Comparison of ENCODE assay signal across 1 cellular context in the genomic region with DNA sequence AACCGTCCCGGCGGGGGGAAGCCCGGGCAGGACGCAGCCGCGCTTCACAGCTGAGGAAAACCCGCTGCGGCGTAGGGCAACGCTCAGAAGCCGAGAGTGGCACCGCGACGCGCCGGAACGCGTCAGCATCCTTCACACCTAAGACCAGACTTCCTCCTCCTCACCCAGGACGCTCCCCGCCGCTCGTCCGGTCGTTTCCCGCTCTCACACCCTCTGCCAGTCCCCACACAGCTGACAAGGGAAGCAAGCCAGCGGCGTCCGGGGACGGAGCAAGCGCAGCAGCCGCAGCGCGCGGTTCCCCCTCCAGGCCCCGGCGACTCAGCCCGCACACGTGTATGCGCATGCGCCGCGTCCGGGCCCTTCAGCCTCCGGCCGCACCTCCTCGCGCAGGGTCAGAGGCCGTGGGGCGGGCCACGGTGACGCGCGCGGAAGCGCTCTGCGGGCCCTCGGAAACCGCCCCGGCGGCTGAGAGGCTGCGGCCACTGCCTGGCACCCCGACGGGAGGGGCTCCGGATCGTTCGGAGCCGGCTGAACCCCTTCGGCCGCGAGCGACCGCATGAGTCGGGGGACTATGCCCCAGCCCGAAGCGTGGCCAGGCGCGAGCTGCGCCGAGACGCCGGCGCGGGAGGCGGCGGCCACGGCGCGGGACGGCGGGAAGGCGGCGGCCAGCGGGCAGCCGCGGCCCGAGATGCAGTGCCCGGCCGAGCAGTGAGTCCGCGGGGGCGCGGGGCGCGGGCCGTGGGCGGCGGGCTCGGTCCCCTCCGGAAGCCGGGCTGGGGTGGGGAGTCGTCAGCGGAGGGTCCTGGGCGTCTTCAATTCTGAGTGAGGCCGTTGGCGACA.
A peak's percentile ranks its signal among the peaks of the same experiment; 100 is the strongest.
TF ChIP-seq lines count a peak whose summit lies in the region.

Gene OTULIN (plus strand): TSS at position 449 of the 840 bp plus-strand sequence. CDS start 108 bp downstream, at position 557.

TF ChIP-seq in K562, 482 proteins besides CTCF, POLR2A, EP300 and RAD21 (continued from another document and continues in another):
- TF ChIP-seq BRF1 (IDR thresholded peaks at IDR 0.05; ENCODE audit: borderline replicate concordance, extremely low read depth, insufficient read length), result no peak
- no peak for TF ChIP-seq FOXA1 (IDR thresholded peaks at IDR 0.05; ENCODE audit: borderline replicate concordance)
- no peak for TF ChIP-seq SPI1 (IDR thresholded peaks at IDR 0.05; ENCODE audit: borderline replicate concordance, low read depth, low read length)
- TF ChIP-seq, protein P1, sequence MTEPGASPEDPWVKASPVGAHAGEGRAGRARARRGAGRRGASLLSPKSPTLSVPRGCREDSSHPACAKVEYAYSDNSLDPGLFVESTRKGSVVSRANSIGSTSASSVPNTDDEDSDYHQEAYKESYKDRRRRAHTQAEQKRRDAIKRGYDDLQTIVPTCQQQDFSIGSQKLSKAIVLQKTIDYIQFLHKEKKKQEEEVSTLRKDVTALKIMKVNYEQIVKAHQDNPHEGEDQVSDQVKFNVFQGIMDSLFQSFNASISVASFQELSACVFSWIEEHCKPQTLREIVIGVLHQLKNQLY (CRISPR knock-in tag; conservative IDR thresholded peaks at IDR 0.05), result 0 out of 4 replicates have a peak, but pooled peaks of 1 of the 2 experiments have one; percentile 46
- 0 out of 2 replicates have a peak, but pooled peaks have one; percentile 17 for TF ChIP-seq ZNF316 (IDR thresholded peaks at IDR 0.05)
- TF ChIP-seq MED1 (CRISPR knock-in tag; IDR thresholded peaks at IDR 0.05; ENCODE audit: borderline replicate concordance), result no peak
- TF ChIP-seq, protein P2, sequence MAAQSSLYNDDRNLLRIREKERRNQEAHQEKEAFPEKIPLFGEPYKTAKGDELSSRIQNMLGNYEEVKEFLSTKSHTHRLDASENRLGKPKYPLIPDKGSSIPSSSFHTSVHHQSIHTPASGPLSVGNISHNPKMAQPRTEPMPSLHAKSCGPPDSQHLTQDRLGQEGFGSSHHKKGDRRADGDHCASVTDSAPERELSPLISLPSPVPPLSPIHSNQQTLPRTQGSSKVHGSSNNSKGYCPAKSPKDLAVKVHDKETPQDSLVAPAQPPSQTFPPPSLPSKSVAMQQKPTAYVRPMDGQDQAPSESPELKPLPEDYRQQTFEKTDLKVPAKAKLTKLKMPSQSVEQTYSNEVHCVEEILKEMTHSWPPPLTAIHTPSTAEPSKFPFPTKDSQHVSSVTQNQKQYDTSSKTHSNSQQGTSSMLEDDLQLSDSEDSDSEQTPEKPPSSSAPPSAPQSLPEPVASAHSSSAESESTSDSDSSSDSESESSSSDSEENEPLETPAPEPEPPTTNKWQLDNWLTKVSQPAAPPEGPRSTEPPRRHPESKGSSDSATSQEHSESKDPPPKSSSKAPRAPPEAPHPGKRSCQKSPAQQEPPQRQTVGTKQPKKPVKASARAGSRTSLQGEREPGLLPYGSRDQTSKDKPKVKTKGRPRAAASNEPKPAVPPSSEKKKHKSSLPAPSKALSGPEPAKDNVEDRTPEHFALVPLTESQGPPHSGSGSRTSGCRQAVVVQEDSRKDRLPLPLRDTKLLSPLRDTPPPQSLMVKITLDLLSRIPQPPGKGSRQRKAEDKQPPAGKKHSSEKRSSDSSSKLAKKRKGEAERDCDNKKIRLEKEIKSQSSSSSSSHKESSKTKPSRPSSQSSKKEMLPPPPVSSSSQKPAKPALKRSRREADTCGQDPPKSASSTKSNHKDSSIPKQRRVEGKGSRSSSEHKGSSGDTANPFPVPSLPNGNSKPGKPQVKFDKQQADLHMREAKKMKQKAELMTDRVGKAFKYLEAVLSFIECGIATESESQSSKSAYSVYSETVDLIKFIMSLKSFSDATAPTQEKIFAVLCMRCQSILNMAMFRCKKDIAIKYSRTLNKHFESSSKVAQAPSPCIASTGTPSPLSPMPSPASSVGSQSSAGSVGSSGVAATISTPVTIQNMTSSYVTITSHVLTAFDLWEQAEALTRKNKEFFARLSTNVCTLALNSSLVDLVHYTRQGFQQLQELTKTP (IDR thresholded peaks at IDR 0.05; ENCODE audit: low read depth in 1 of 2, partially characterized antibody in 2 of 2), result no peak
- TF ChIP-seq SMC3 (conservative IDR thresholded peaks at IDR 0.05; ENCODE audit: insufficient read depth, low read depth, low read length), result no peak
- TF ChIP-seq ZNF23 (CRISPR knock-in tag; IDR thresholded peaks at IDR 0.05), result no peak
- no peak for TF ChIP-seq ZNF217 (CRISPR knock-in tag; IDR thresholded peaks at IDR 0.05)
- TF ChIP-seq, protein P3, sequence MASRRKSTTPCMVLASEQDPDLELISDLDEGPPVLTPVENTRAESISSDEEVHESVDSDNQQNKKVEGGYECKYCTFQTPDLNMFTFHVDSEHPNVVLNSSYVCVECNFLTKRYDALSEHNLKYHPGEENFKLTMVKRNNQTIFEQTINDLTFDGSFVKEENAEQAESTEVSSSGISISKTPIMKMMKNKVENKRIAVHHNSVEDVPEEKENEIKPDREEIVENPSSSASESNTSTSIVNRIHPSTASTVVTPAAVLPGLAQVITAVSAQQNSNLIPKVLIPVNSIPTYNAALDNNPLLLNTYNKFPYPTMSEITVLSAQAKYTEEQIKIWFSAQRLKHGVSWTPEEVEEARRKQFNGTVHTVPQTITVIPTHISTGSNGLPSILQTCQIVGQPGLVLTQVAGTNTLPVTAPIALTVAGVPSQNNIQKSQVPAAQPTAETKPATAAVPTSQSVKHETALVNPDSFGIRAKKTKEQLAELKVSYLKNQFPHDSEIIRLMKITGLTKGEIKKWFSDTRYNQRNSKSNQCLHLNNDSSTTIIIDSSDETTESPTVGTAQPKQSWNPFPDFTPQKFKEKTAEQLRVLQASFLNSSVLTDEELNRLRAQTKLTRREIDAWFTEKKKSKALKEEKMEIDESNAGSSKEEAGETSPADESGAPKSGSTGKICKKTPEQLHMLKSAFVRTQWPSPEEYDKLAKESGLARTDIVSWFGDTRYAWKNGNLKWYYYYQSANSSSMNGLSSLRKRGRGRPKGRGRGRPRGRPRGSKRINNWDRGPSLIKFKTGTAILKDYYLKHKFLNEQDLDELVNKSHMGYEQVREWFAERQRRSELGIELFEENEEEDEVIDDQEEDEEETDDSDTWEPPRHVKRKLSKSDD (conservative IDR thresholded peaks at IDR 0.05; ENCODE audit: low read length), result no peak
- no peak for TF ChIP-seq SP1 (CRISPR knock-in tag; IDR thresholded peaks at IDR 0.05)
- no peak for TF ChIP-seq ILF3 (IDR thresholded peaks at IDR 0.05; ENCODE audit: borderline replicate concordance)
- TF ChIP-seq E2F3 (CRISPR knock-in tag; IDR thresholded peaks at IDR 0.05), result peak; percentile 88
- TF ChIP-seq HDAC1 (IDR thresholded peaks at IDR 0.05), result peak in 1 of 2 experiments; percentile 88; a peak in 2 of 4 replicates
- TF ChIP-seq MXD1 (CRISPR knock-in tag; IDR thresholded peaks at IDR 0.05; ENCODE audit: borderline replicate concordance, poor library complexity, severe bottlenecking), result no peak
- no peak; the same call in 1 of the 2 replicates for TF ChIP-seq ZNF766 (CRISPR knock-in tag; conservative IDR thresholded peaks at IDR 0.05)
- no peak for TF ChIP-seq FOS (IDR thresholded peaks at IDR 0.05; ENCODE audit: extremely low read depth, insufficient read length)
- peak; percentile 63 for TF ChIP-seq ESRRA (IDR thresholded peaks at IDR 0.05; ENCODE audit: borderline replicate concordance, low read depth)
- no peak for TF ChIP-seq ZNF445 (CRISPR knock-in tag; IDR thresholded peaks at IDR 0.05; ENCODE audit: low read depth)
- no peak for TF ChIP-seq ZNF124 (CRISPR knock-in tag; IDR thresholded peaks at IDR 0.05)
- TF ChIP-seq NONO (IDR thresholded peaks at IDR 0.05; ENCODE audit: low read depth in 2 of 2, low read length in 1 of 2), result peak; percentile 38 to 85; a peak in 2 of 4 replicates
- TF ChIP-seq, protein P4, sequence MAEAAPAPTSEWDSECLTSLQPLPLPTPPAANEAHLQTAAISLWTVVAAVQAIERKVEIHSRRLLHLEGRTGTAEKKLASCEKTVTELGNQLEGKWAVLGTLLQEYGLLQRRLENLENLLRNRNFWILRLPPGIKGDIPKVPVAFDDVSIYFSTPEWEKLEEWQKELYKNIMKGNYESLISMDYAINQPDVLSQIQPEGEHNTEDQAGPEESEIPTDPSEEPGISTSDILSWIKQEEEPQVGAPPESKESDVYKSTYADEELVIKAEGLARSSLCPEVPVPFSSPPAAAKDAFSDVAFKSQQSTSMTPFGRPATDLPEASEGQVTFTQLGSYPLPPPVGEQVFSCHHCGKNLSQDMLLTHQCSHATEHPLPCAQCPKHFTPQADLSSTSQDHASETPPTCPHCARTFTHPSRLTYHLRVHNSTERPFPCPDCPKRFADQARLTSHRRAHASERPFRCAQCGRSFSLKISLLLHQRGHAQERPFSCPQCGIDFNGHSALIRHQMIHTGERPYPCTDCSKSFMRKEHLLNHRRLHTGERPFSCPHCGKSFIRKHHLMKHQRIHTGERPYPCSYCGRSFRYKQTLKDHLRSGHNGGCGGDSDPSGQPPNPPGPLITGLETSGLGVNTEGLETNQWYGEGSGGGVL (CRISPR knock-in tag; IDR thresholded peaks at IDR 0.05), result no peak
- TF ChIP-seq, protein P5, sequence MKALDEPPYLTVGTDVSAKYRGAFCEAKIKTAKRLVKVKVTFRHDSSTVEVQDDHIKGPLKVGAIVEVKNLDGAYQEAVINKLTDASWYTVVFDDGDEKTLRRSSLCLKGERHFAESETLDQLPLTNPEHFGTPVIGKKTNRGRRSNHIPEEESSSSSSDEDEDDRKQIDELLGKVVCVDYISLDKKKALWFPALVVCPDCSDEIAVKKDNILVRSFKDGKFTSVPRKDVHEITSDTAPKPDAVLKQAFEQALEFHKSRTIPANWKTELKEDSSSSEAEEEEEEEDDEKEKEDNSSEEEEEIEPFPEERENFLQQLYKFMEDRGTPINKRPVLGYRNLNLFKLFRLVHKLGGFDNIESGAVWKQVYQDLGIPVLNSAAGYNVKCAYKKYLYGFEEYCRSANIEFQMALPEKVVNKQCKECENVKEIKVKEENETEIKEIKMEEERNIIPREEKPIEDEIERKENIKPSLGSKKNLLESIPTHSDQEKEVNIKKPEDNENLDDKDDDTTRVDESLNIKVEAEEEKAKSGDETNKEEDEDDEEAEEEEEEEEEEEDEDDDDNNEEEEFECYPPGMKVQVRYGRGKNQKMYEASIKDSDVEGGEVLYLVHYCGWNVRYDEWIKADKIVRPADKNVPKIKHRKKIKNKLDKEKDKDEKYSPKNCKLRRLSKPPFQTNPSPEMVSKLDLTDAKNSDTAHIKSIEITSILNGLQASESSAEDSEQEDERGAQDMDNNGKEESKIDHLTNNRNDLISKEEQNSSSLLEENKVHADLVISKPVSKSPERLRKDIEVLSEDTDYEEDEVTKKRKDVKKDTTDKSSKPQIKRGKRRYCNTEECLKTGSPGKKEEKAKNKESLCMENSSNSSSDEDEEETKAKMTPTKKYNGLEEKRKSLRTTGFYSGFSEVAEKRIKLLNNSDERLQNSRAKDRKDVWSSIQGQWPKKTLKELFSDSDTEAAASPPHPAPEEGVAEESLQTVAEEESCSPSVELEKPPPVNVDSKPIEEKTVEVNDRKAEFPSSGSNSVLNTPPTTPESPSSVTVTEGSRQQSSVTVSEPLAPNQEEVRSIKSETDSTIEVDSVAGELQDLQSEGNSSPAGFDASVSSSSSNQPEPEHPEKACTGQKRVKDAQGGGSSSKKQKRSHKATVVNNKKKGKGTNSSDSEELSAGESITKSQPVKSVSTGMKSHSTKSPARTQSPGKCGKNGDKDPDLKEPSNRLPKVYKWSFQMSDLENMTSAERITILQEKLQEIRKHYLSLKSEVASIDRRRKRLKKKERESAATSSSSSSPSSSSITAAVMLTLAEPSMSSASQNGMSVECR (CRISPR knock-in tag; IDR thresholded peaks at IDR 0.05), result peak; percentile 65; the same call in 1 of the 2 replicates
- peak; percentile 96 to 97 for TF ChIP-seq E2F6 (IDR thresholded peaks at IDR 0.05; ENCODE audit: borderline replicate concordance in 1 of 2, extremely low read depth in 1 of 2, insufficient read depth in 1 of 2, insufficient read length in 1 of 2, low read depth in 1 of 2, low read length in 1 of 2, poor library complexity in 1 of 2, severe bottlenecking in 1 of 2)
- peak; percentile 74 for TF ChIP-seq DACH1 (IDR thresholded peaks at IDR 0.05; ENCODE audit: partially characterized antibody)
- no peak for TF ChIP-seq TAF7 (tag; IDR thresholded peaks at IDR 0.05)
- no peak for TF ChIP-seq CBFA2T2 (conservative IDR thresholded peaks at IDR 0.05)
- no peak for TF ChIP-seq NFATC3 (IDR thresholded peaks at IDR 0.05)
- no peak for TF ChIP-seq BCL6 (CRISPR knock-in tag; IDR thresholded peaks at IDR 0.05)
- no peak for TF ChIP-seq ILK (tag; IDR thresholded peaks at IDR 0.05; ENCODE audit: borderline replicate concordance, low read depth)
- no peak for TF ChIP-seq PRPF4 (IDR thresholded peaks at IDR 0.05; ENCODE audit: insufficient read depth, low read depth, low read length, poor library complexity, severe bottlenecking)
- peak; percentile 44 for TF ChIP-seq CHD1 (IDR thresholded peaks at IDR 0.05; ENCODE audit: low read length)
- TF ChIP-seq CHAMP1 (IDR thresholded peaks at IDR 0.05), result no peak
- no peak for TF ChIP-seq ZBTB43 (CRISPR knock-in tag; IDR thresholded peaks at IDR 0.05)
- no peak for TF ChIP-seq ZNF699 (CRISPR knock-in tag; IDR thresholded peaks at IDR 0.05; ENCODE audit: insufficient replicate concordance)
